ENCODE assay signal across 8 cellular contexts in the genomic region with DNA sequence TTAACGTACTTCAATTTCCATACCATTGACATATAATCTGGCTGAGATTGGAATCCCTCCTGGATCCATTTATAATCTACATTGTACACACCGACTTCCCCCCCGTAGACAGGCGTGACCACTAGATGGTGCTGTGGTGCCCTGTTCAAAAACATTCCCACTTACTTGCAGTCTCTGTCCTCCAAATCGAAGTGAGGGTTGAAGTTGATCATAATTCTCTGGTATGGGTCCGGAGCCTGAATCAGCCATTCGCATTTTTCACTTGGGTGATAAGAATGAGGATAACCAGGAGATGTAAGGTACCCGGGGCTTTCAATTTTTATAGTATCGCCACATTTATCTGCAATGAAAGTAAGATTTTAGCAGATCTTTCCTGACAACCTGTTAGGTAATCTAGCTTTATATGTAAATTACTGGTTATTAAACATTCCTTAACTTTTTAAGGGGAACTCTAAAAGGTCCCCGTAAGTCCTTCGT. TPM values are rescaled to one million over a fixed set of nuclear protein-coding genes. Genes with fewer than 3 reads are reported as not detected.
DNase-seq lines count a peak whose midpoint lies in the region; ATAC-seq and TF ChIP-seq lines count a peak whose summit lies in the region.

No MANE protein-coding gene starts in this region.

- H3K9me3 ChIP-seq in liver (ENCODE audit: control insufficient read depth in 4 of 4, low read length in 3 of 4), result no peaks in the 10 kb centered on the region

- no peak overlapping the region for H3K27ac Mint-ChIP-seq in activated CD4-positive, alpha-beta T cell treated with anti-CD3 and anti-CD28 coated beads, Interleukin-2, amount 10 ng/mL, durations not matched to agents 24 days and 14 days

- peak overlapping the region; percentile 6 to 15 for H3K27ac ChIP-seq in liver (ENCODE audit: low read depth in 1 of 2, low read length in 2 of 2)

- H3K4me1 ChIP-seq in liver (ENCODE audit: control insufficient read depth in 4 of 4, insufficient read depth in 4 of 4, low read length in 3 of 4), result peaks cover 5 to 50% (median 28%) of the 10 kb centered on the region in 4 donors

- 5% methylated on average over 11 of the region's 11 CpGs for WGBS in liver

- peak; percentile 55 for ATAC-seq in HG02763 (IDR thresholded peaks at IDR 0.05; ENCODE audit: unreplicated experiment)
- no peak for ATAC-seq in HG03457 (IDR thresholded peaks at IDR 0.05; ENCODE audit: unreplicated experiment)

- peaks cover 0 to 10% (median 7%) of the 10 kb centered on the region in 4 donors for H3K36me3 ChIP-seq in liver (ENCODE audit: control insufficient read depth in 4 of 4, insufficient read depth in 3 of 4, low read depth in 1 of 4, low read length in 3 of 4)

- no peaks in the 10 kb centered on the region for H3K9me3 Mint-ChIP-seq in activated CD4-positive, alpha-beta T cell treated with anti-CD3 and anti-CD28 coated beads, Interleukin-2, amount 10 ng/mL, durations not matched to agents 24 days and 14 days

- peaks cover 65% of the 10 kb centered on the region for H3K27me3 Mint-ChIP-seq in activated CD4-positive, alpha-beta T cell treated with anti-CD3 and anti-CD28 coated beads, Interleukin-2, amount 10 ng/mL, durations not matched to agents 24 days and 14 days

- TF ChIP-seq CTCF in liver (IDR thresholded peaks at IDR 0.05; ENCODE audit: low read depth, low read length, missing input control), result peak; percentile 94

- peak; percentile 97 for TF ChIP-seq RAD21 in liver (IDR thresholded peaks at IDR 0.05)

- peak; percentile 92 for DNase-seq in EL
- peak; percentile 49 to 57 for DNase-seq in NCI-H524 (lab: John Stamatoyannopoulos, UW)
- DNase-seq in activated CD4-positive, alpha-beta T cell treated with anti-CD3 and anti-CD28 coated beads, Interleukin-2, amount 10 ng/mL, durations not matched to agents 24 days and 14 days, result peak; percentile 91
- DNase-seq in dedifferentiated amniotic fluid mesenchymal stem cell (ENCODE audit: extremely low spot score), result peak; percentile 81
- peak; percentile 82 for DNase-seq in stimulated activated CD4-positive, alpha-beta T cell treated with anti-CD3 and anti-CD28 coated beads, Interleukin-4, amount 100 ng/mL, for 1 hour

- H3K4me1 Mint-ChIP-seq in activated CD4-positive, alpha-beta T cell treated with anti-CD3 and anti-CD28 coated beads, Interleukin-2, amount 10 ng/mL, durations not matched to agents 24 days and 14 days, result peaks cover 16% of the 10 kb centered on the region

- no peaks in the 10 kb centered on the region for H3K36me3 Mint-ChIP-seq in activated CD4-positive, alpha-beta T cell treated with anti-CD3 and anti-CD28 coated beads, Interleukin-2, amount 10 ng/mL, durations not matched to agents 24 days and 14 days (ENCODE audit: low read depth)

- H3K9ac ChIP-seq in liver (ENCODE audit: low read depth in 1 of 2, low read length in 2 of 2), result peak overlapping the region; percentile 14 to 30

- H3K27me3 ChIP-seq in liver (ENCODE audit: control insufficient read depth in 4 of 4, insufficient read depth in 4 of 4, low read length in 3 of 4), result no peaks in the 10 kb centered on the region

- H3K4me3 Mint-ChIP-seq in activated CD4-positive, alpha-beta T cell treated with anti-CD3 and anti-CD28 coated beads, Interleukin-2, amount 10 ng/mL, durations not matched to agents 24 days and 14 days, result peak overlapping the region; percentile 9

- H3K4me3 ChIP-seq in liver (ENCODE audit: low read depth in 1 of 3, low read length in 3 of 3), result peak overlapping the region in 2 of 3 donors; percentile 92 to 99

- intact Hi-C loops in activated CD4-positive, alpha-beta T cell treated with anti-CD3 and anti-CD28 coated beads, Interleukin-2, amount 10 ng/mL, durations not matched to agents 24 days and 14 days (cut with micrococcal nuclease), result loop anchor here (1.0 to 10.0 kb wide), 6 partner anchors 87 to 1308 kb away; no protein-coding TSS in a partner anchor

TF ChIP-seq in liver, 16 proteins besides CTCF, POLR2A, EP300 and RAD21:
- TF ChIP-seq, protein P1, sequence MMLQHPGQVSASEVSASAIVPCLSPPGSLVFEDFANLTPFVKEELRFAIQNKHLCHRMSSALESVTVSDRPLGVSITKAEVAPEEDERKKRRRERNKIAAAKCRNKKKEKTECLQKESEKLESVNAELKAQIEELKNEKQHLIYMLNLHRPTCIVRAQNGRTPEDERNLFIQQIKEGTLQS (IDR thresholded peaks at IDR 0.05), result no peak
- no peak for TF ChIP-seq EGR1 (IDR thresholded peaks at IDR 0.05; ENCODE audit: low read depth in 2 of 2)
- no peak for TF ChIP-seq RXRA (IDR thresholded peaks at IDR 0.05)
- TF ChIP-seq GABPA (IDR thresholded peaks at IDR 0.05 in 1 of 2, conservative IDR thresholded peaks at IDR 0.05 in 1 of 2), result no peak
- no peak for TF ChIP-seq HNF4A (conservative IDR thresholded peaks at IDR 0.05)
- no peak for TF ChIP-seq SP1 (IDR thresholded peaks at IDR 0.05)
- no peak for TF ChIP-seq JUND (IDR thresholded peaks at IDR 0.05)
- TF ChIP-seq, protein P2, sequence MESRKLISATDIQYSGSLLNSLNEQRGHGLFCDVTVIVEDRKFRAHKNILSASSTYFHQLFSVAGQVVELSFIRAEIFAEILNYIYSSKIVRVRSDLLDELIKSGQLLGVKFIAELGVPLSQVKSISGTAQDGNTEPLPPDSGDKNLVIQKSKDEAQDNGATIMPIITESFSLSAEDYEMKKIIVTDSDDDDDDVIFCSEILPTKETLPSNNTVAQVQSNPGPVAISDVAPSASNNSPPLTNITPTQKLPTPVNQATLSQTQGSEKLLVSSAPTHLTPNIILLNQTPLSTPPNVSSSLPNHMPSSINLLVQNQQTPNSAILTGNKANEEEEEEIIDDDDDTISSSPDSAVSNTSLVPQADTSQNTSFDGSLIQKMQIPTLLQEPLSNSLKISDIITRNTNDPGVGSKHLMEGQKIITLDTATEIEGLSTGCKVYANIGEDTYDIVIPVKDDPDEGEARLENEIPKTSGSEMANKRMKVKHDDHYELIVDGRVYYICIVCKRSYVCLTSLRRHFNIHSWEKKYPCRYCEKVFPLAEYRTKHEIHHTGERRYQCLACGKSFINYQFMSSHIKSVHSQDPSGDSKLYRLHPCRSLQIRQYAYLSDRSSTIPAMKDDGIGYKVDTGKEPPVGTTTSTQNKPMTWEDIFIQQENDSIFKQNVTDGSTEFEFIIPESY (IDR thresholded peaks at IDR 0.05), result no peak
- TF ChIP-seq YY1 (IDR thresholded peaks at IDR 0.05), result peak; percentile 38
- peak; percentile 9 for TF ChIP-seq FOXA2 (IDR thresholded peaks at IDR 0.05)
- TF ChIP-seq, protein P3, sequence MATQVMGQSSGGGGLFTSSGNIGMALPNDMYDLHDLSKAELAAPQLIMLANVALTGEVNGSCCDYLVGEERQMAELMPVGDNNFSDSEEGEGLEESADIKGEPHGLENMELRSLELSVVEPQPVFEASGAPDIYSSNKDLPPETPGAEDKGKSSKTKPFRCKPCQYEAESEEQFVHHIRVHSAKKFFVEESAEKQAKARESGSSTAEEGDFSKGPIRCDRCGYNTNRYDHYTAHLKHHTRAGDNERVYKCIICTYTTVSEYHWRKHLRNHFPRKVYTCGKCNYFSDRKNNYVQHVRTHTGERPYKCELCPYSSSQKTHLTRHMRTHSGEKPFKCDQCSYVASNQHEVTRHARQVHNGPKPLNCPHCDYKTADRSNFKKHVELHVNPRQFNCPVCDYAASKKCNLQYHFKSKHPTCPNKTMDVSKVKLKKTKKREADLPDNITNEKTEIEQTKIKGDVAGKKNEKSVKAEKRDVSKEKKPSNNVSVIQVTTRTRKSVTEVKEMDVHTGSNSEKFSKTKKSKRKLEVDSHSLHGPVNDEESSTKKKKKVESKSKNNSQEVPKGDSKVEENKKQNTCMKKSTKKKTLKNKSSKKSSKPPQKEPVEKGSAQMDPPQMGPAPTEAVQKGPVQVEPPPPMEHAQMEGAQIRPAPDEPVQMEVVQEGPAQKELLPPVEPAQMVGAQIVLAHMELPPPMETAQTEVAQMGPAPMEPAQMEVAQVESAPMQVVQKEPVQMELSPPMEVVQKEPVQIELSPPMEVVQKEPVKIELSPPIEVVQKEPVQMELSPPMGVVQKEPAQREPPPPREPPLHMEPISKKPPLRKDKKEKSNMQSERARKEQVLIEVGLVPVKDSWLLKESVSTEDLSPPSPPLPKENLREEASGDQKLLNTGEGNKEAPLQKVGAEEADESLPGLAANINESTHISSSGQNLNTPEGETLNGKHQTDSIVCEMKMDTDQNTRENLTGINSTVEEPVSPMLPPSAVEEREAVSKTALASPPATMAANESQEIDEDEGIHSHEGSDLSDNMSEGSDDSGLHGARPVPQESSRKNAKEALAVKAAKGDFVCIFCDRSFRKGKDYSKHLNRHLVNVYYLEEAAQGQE (IDR thresholded peaks at IDR 0.05), result no peak
- no peak for TF ChIP-seq FOXA1 (IDR thresholded peaks at IDR 0.05)
- TF ChIP-seq NR2F2 (IDR thresholded peaks at IDR 0.05), result peak; percentile 35
- TF ChIP-seq, protein P4, sequence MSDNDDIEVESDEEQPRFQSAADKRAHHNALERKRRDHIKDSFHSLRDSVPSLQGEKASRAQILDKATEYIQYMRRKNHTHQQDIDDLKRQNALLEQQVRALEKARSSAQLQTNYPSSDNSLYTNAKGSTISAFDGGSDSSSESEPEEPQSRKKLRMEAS (IDR thresholded peaks at IDR 0.05), result no peak
- TF ChIP-seq TAF1 (conservative IDR thresholded peaks at IDR 0.05), result no peak
- no peak for TF ChIP-seq HNF4G (IDR thresholded peaks at IDR 0.05)
TF ChIP-seq in liver: peak in this region for 3.

RNA-seq across cellular contexts. Expression of a gene that starts 3.9 kb away (rescaled TPM):
- total RNA-seq in activated CD4-positive, alpha-beta T cell treated with anti-CD3 and anti-CD28 coated beads, Interleukin-2, amount 10 ng/mL, durations not matched to agents 24 days and 14 days, result 5.0 TPM in 2 replicates
- total RNA-seq in liver, result 10 to 100 TPM; 55.0 to 55.6 TPM
- 10 to 100 TPM; 14.6 to 20.6 TPM for polyA plus RNA-seq in liver
